Comparison of ENCODE assay signal across 6 cellular contexts in genomic region chr3:160557571-160557970, GRCh38.
"Had no signal": no experiment of that assay in that cellular context is flagged by ENCODE, and none has a peak within 500 bp of the region (broad histone marks: within the 10 kb centered on the region; RNA-seq: fewer than 3 reads in every experiment).

No MANE protein-coding gene starts in this region.

- H3K9ac ChIP-seq: KMS-11 had no signal

- DNase-seq: IMR-90, KBM-7, KG1 had no signal

- FAIRE-seq: HTR-8/SVneo had no signal

- H3K4me2 ChIP-seq: KMS-11 had no signal

- H3K27ac ChIP-seq: HL-60, KMS-11 had no signal
